Comparison of ENCODE assay signal across 33 cellular contexts in the genomic region with DNA sequence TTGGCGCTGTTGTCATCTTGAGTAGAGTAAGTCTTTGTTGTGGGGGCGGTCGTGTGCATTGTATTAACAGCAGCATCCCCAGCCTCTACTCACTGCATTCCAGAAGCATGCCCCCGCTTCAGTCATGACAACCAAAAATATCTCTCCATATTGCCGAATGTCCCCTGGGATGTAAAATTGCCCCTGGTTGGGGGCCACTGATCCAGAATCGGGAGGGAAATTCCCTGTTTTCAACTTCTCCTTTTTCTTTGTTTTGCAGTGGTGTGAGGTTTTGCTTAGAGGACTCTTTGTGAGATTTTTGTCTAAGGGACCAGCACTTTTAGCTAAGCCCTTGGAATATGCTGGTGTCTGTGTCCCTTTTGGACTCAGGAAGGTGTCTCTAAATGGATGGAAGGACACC. TPM values are rescaled to one million over a fixed set of nuclear protein-coding genes. Genes with fewer than 3 reads are reported as not detected.
DNase-seq lines count a peak whose midpoint lies in the region; ATAC-seq, FAIRE-seq and TF ChIP-seq lines count a peak whose summit lies in the region.
"Had no signal": no experiment of that assay in that cellular context is flagged by ENCODE, and none has a peak within 500 bp of the region (broad histone marks: within the 10 kb centered on the region; RNA-seq: fewer than 3 reads in every experiment).

No MANE protein-coding gene starts in this region.

- peaks cover 53% of the 10 kb centered on the region for H3K4me1 Mint-ChIP-seq in nephron progenitor cell

- peak overlapping the region; percentile 89 for H3K4me2 ChIP-seq in A549
- H3K4me2 ChIP-seq: SK-N-SH had no signal

- H3K4me3 ChIP-seq in A549 (no peak overlapping the region), Panc1 (ENCODE audit: low read depth in 2 of 2, low read length in 2 of 2) (peak overlapping the region in 1 of 2 experiments; percentile 37; a peak in 2 of 4 replicates), HAP-1 (no peak overlapping the region), ovary (no peak overlapping the region)
- H3K4me3 ChIP-seq: heart left ventricle, left ventricle myocardium inferior, suprapubic skin, upper lobe of right lung had no signal

- ATAC-seq in A549, result no peak
- ATAC-seq in Panc1, result no peak
- ATAC-seq: activated CD4-positive, CD25-positive, alpha-beta regulatory T cell treated with anti-CD3 and anti-CD28 coated beads, Interleukin-2, amount 50 U/mL, for 24 hours; activated CD8-positive, alpha-beta memory T cell treated with anti-CD3 and anti-CD28 coated beads, Interleukin-2, amount 10 ng/mL, durations not matched to agents 7 days and 5 days; activated naive CD8-positive, alpha-beta T cell treated with anti-CD3 and anti-CD28 coated beads, Interleukin-2, amount 50 U/mL, for 24 hours; effector memory CD8-positive, alpha-beta T cell; HCT116; heart left ventricle; upper lobe of right lung had no signal

- H3K27ac ChIP-seq in A549 (peak overlapping the region; percentile 98 to 100), Panc1 (ENCODE audit: low read length) (peak overlapping the region; percentile 98), ovary (no peak overlapping the region)
- H3K27ac ChIP-seq: suprapubic skin, upper lobe of right lung had no signal

- FAIRE-seq in A549 (lab: Jason Lieb, UNC), result no peak
- peak; percentile 49 for FAIRE-seq in GM18507 (lab: Jason Lieb, UNC)
- FAIRE-seq in GM12892 (lab: Jason Lieb, UNC), result no peak

- H3K4me1 ChIP-seq in A549 (peaks cover 29% of the 10 kb centered on the region), Panc1 (ENCODE audit: control insufficient read depth, insufficient read depth, low read length) (peaks cover 43% of the 10 kb centered on the region), HAP-1 (peaks cover 10% of the 10 kb centered on the region; the same call in 1 of the 2 replicates), ovary (ENCODE audit: insufficient read depth) (peaks cover 1% of the 10 kb centered on the region)

- peaks cover 73% of the 10 kb centered on the region for H3K9me3 Mint-ChIP-seq in nephron progenitor cell
- H3K9me3 Mint-ChIP-seq: activated naive CD8-positive, alpha-beta T cell treated with anti-CD3 and anti-CD28 coated beads, Interleukin-2, amount 50 U/mL, for 24 hours; effector memory CD8-positive, alpha-beta T cell had no signal

- H3K27me3 Mint-ChIP-seq in nephron progenitor cell (ENCODE audit: low read depth, poor library complexity), result peaks cover 5% of the 10 kb centered on the region
- H3K27me3 Mint-ChIP-seq: progenitor cell of endocrine pancreas had no signal

- WGBS in A549 (ENCODE audit: missing lambda C conversion rate), result 92% methylated on average over 6 of the region's 6 CpGs
- 78 to 85% (median 83%) methylated on average over 6 of the region's 6 CpGs for WGBS in ovary, 3 donors

- no peak for DNase-seq in A549 (ENCODE audit: low read depth in 1 of 2, low spot score in 1 of 2)
- no peak for DNase-seq in GM18507 (ENCODE audit: extremely low spot score, insufficient read length, low read depth)
- no peak for DNase-seq in Panc1 (ENCODE audit: low read depth, low spot score)
- no peak for DNase-seq in nephron progenitor cell
- no peak for DNase-seq in HAP-1 (ENCODE audit: low spot score in 2 of 2)
- no peak for DNase-seq in GM12892 (ENCODE audit: insufficient read length)
- DNase-seq in stimulated activated CD4-positive, alpha-beta T cell treated with anti-CD3 and anti-CD28 coated beads, Interleukin-1b, Interleukin-23, amount 100 ng/mL, for 48 hours, result no peak
- DNase-seq in ovary, result no peak
- DNase-seq: activated CD4-positive, alpha-beta T cell treated with anti-CD3 and anti-CD28 coated beads, Interleukin-2, amount 50 U/mL, for 4 hours; activated CD8-positive, alpha-beta memory T cell treated with anti-CD3 and anti-CD28 coated beads, Interleukin-2, amount 10 ng/mL, durations not matched to agents 7 days and 5 days; activated gamma-delta T cell treated with Interleukin-2 at 50 U/mL for 16 hours; activated naive CD8-positive, alpha-beta T cell treated with anti-CD3 and anti-CD28 coated beads, Interleukin-2, amount 50 U/mL, for 24 hours; activated T-cell treated with anti-CD3 and anti-CD28 coated beads, Interleukin-2, amount 50 U/mL, for 48 hours; central memory CD4-positive, alpha-beta T cell; cortex of kidney; DMS 273 treated with DMSO at 0.1 percent for 48 hours; effector memory CD8-positive, alpha-beta T cell; erythroblast; heart left ventricle; islet precursor cell; left ventricle myocardium inferior; mesendoderm; NCI-H1048; NCI-H1694 treated with DMSO at 0.1 percent for 48 hours; NCI-H82; SK-N-SH; stimulated activated CD4-positive, alpha-beta T cell treated with anti-CD3 and anti-CD28 coated beads, Interleukin-4, amount 100 ng/mL, for 24 hours; upper lobe of right lung had no signal

- H3K9me3 ChIP-seq in A549 (no peaks in the 10 kb centered on the region), Panc1 (ENCODE audit: control insufficient read depth, insufficient read depth, low read depth, low read length) (no peaks in the 10 kb centered on the region), HAP-1 (no peaks in the 10 kb centered on the region), ovary (no peaks in the 10 kb centered on the region)
- H3K9me3 ChIP-seq: heart left ventricle, left ventricle myocardium inferior, SK-N-SH, suprapubic skin, upper lobe of right lung had no signal

- intact Hi-C loops in Panc1 (cut with micrococcal nuclease; ENCODE audit: unreplicated experiment), result loop anchor here (10.0 kb wide), 1 partner anchor 80 kb away; no protein-coding TSS in a partner anchor
- intact Hi-C loops in ovary (cut with DNase I), result no loop called here

- BruUV-seq in Panc1 (replicated peaks; lab: Mats Ljungman, UMichigan), result no TSS peak

- H3K36me3 ChIP-seq in Panc1 (ENCODE audit: control insufficient read depth, insufficient read depth, low read length) (no peaks in the 10 kb centered on the region), HAP-1 (replicated peaks) (no peaks in the 10 kb centered on the region), ovary (no peaks in the 10 kb centered on the region)
- H3K36me3 ChIP-seq: heart left ventricle, left ventricle myocardium inferior, suprapubic skin, upper lobe of right lung had no signal

- no peak for TF ChIP-seq POLR2A in A549 (IDR thresholded peaks at IDR 0.05; ENCODE audit: low read length)
- no peak for TF ChIP-seq POLR2A in GM12892 (IDR thresholded peaks at IDR 0.05; ENCODE audit: low read depth, low read length)
- no peak for TF ChIP-seq POLR2A in ovary (IDR thresholded peaks at IDR 0.05)

- in situ Hi-C loops in Panc1 (cut with HindIII; ENCODE audit: low pct_unique_long_range_greater_than_20kb, low sequenced_read_pairs), result no loop called here
- in situ Hi-C loops in HAP-1 (cut with MboI; ENCODE audit: low sequenced_read_pairs), result no loop called here

- no peaks in the 10 kb centered on the region for H3K36me3 Mint-ChIP-seq in nephron progenitor cell (ENCODE audit: low read depth)
- H3K36me3 Mint-ChIP-seq: activated CD8-positive, alpha-beta memory T cell treated with anti-CD3 and anti-CD28 coated beads, Interleukin-2, amount 10 ng/mL, durations not matched to agents 7 days and 5 days had no signal

- TF ChIP-seq CTCF in A549 (IDR thresholded peaks at IDR 0.05) (no peak), Panc1 (IDR thresholded peaks at IDR 0.05) (no peak), nephron progenitor cell (IDR thresholded peaks at IDR 0.05) (no peak), ovary (IDR thresholded peaks at IDR 0.05) (no peak)

- H3K27me3 ChIP-seq in Panc1 (ENCODE audit: control insufficient read depth, insufficient read depth, low read length) (no peaks in the 10 kb centered on the region), HAP-1 (ENCODE audit: low read depth) (no peaks in the 10 kb centered on the region), ovary (no peaks in the 10 kb centered on the region)
- H3K27me3 ChIP-seq: heart left ventricle, suprapubic skin, upper lobe of right lung had no signal

- peak overlapping the region; percentile 45 for H3K27ac Mint-ChIP-seq in nephron progenitor cell
- H3K27ac Mint-ChIP-seq: activated CD8-positive, alpha-beta memory T cell treated with anti-CD3 and anti-CD28 coated beads, Interleukin-2, amount 10 ng/mL, durations not matched to agents 7 days and 5 days; effector memory CD8-positive, alpha-beta T cell; progenitor cell of endocrine pancreas had no signal

- TF ChIP-seq RAD21 in A549 (conservative IDR thresholded peaks at IDR 0.05 in 1 of 2, IDR thresholded peaks at IDR 0.05 in 1 of 2), result no peak

- no peak overlapping the region for H3K4me3 Mint-ChIP-seq in nephron progenitor cell
- H3K4me3 Mint-ChIP-seq: activated CD8-positive, alpha-beta memory T cell treated with anti-CD3 and anti-CD28 coated beads, Interleukin-2, amount 10 ng/mL, durations not matched to agents 7 days and 5 days; activated naive CD8-positive, alpha-beta T cell treated with anti-CD3 and anti-CD28 coated beads, Interleukin-2, amount 50 U/mL, for 24 hours; effector memory CD8-positive, alpha-beta T cell had no signal

- CTCF ChIA-PET in A549 (lab: Yijun Ruan, JAX), result interaction anchor here (1.2 to 1.3 kb wide), 2 partner anchors 10 to 81 kb away, joined by 3 read pairs; no protein-coding TSS in a partner anchor
- CTCF ChIA-PET in Panc1 (lab: Charles Lee), result interaction anchor here (0.6 kb wide), 1 partner anchor 1055 kb away, joined by 3 read pairs; no protein-coding TSS in a partner anchor

- TF ChIP-seq EP300 in A549 (IDR thresholded peaks at IDR 0.05), result no peak
- no peak for TF ChIP-seq EP300 in ovary (IDR thresholded peaks at IDR 0.05)

- POLR2A ChIA-PET in A549 (lab: Yijun Ruan, JAX), result no interaction called here
- POLR2A ChIA-PET in Panc1 (lab: Charles Lee), result no interaction called here

TF ChIP-seq in A549, 52 proteins besides CTCF, POLR2A, EP300 and RAD21 (continues in another document):
- TF ChIP-seq NFE2L2 (conservative IDR thresholded peaks at IDR 0.05; ENCODE audit: low read length) (no peak), NR3C1 (IDR thresholded peaks at IDR 0.05) (no peak), NPAS2 (CRISPR knock-in tag; IDR thresholded peaks at IDR 0.05; ENCODE audit: borderline replicate concordance) (no peak), GATA3 (IDR thresholded peaks at IDR 0.05; ENCODE audit: borderline replicate concordance) (no peak), TP53 (CRISPR knock-in tag; IDR thresholded peaks at IDR 0.05) (no peak), ZFP36 (IDR thresholded peaks at IDR 0.05; ENCODE audit: borderline replicate concordance, partially characterized antibody) (no peak)

RNA-seq across cellular contexts. Expression of gene IL13RA1, which starts 3.1 kb away (rescaled TPM):
- 82.4 and 86.8 TPM in 2 replicates for polyA plus RNA-seq in A549 (2011; rRNA removed)
- 17.8 and 21.4 TPM in 2 replicates for polyA plus RNA-seq in A549 (2012; cell fraction: cytosol; rRNA removed)
- 7.5 and 10.0 TPM in 2 replicates for polyA plus RNA-seq in A549 (2012; cell fraction: nucleus; rRNA removed)
- 47.3 to 54.5 TPM (median 51.1 TPM) in 3 replicates for polyA plus RNA-seq in A549 (2017; fragmentation: RNase III; extraction: RNeasy Plus Mini Kit Qiagen cat#74134 plus additional on column Dnase treatment)
- 26.0 and 29.9 TPM in 2 replicates for polyA minus RNA-seq in A549 (2011; rRNA and poly(A)+ RNA removed)
- total RNA-seq in Panc1 (2021; ENCODE audit: unreplicated experiment), result 191 TPM
- 101 TPM for polyA plus RNA-seq in Panc1 (2012; ENCODE audit: insufficient read length)
- polyA plus RNA-seq in GM12892 (2012; ENCODE audit: missing spikeins), result 1.2 TPM
- 10 to 100 TPM; 33.0 to 79.5 (median 48.1) TPM for total RNA-seq in ovary
- 100 to 1,000 TPM in 1 of 2 donors, 10 to 100 TPM in 1; 38.4 to 104 TPM for polyA plus RNA-seq in ovary
- total RNA-seq: activated CD8-positive, alpha-beta memory T cell treated with anti-CD3 and anti-CD28 coated beads, Interleukin-2, amount 10 ng/mL, durations not matched to agents 7 days and 5 days; OCI-LY7 had no signal

Comparison
In these comparisons a context has a peak if more than half of its experiments do, and no peak if none do; other contexts are left out.
1. H3K27ac ChIP-seq: peak in A549 (2 of 2) and Panc1 (single experiment); none in ovary (0 of 2).